ENCODE assay signal across 19 cellular contexts in the genomic region with DNA sequence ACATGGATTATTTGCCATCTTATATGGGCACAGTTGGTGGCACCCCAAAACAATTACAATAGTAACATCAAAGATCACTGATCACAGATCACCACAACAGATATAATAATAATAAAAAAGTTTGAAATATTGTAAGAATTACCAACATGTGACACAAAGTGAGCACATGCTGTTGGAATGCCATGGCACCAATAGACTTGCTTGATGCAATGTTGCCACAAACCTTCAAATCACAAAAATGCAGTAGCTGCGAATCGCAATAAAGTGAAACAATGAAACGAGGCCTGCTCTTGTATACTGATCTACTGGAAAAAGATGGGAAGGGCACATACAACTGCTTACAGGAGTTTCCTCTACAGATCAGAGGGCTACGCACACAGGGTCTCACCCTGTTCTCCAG.
DNase-seq lines count a peak whose midpoint lies in the region; ATAC-seq and TF ChIP-seq lines count a peak whose summit lies in the region.
"Had no signal": no experiment of that assay in that cellular context is flagged by ENCODE, and none has a peak within 500 bp of the region (broad histone marks: within the 10 kb centered on the region; RNA-seq: fewer than 3 reads in every experiment).

No MANE protein-coding gene starts in this region.

- H3K4me3 ChIP-seq in AG09309 (ENCODE audit: control insufficient read depth, low read depth, low read length), result no peak overlapping the region
- H3K4me3 ChIP-seq in cardiac fibroblast (replicated peaks in 1 of 2; ENCODE audit: low read depth in 2 of 2, low read length in 2 of 2), result no peak overlapping the region
- no peak overlapping the region for H3K4me3 ChIP-seq in foreskin fibroblast (ENCODE audit: low read depth in 1 of 2, low read length in 2 of 2)

- TF ChIP-seq CTCF in AG09309 (IDR thresholded peaks at IDR 0.05; ENCODE audit: control insufficient read depth, insufficient read depth, low read depth, low read length, missing control alignments), result no peak
- no peak for TF ChIP-seq CTCF in cardiac fibroblast (IDR thresholded peaks at IDR 0.05; ENCODE audit: low read depth, low read length)
- TF ChIP-seq CTCF in foreskin fibroblast (IDR thresholded peaks at IDR 0.05; ENCODE audit: low read depth, low read length), result no peak

- no peak for ATAC-seq in HG03469 (IDR thresholded peaks at IDR 0.05; ENCODE audit: unreplicated experiment)
- no peak for ATAC-seq in HG02642 (IDR thresholded peaks at IDR 0.05; ENCODE audit: poor library complexity, unreplicated experiment)

- DNase-seq in AG09309 (ENCODE audit: low read depth) (peak; percentile 3), HS-27A (ENCODE audit: low read depth) (peak; percentile 29), cardiac fibroblast (ENCODE audit: low read depth in 2 of 2) (peak; percentile 5 to 45), foreskin fibroblast (peak; percentile 13 to 51), NCI-H1694 treated with DMSO at 0.1 percent for 48 hours (lab: John Stamatoyannopoulos, UW) (no peak), COLO829 (ENCODE audit: low spot score) (no peak)
- DNase-seq: BE2C; Caco-2; CD4-positive, CD25-positive, alpha-beta regulatory T cell; NCI-H1105 treated with DMSO at 0.1 percent for 48 hours; NCI-H1694; NCI-H2227 treated with DMSO at 0.1 percent for 48 hours; NCI-H510A treated with DMSO at 0.1 percent for 48 hours; NCI-H774; RPMI8226; SHP77 treated with DMSO at 0.1 percent for 48 hours; SK-N-SH had no signal

Comparison
In these comparisons a context has a peak if more than half of its experiments do, and no peak if none do; other contexts are left out.
1. DNase-seq: peak in AG09309 (single experiment), HS-27A (single experiment), cardiac fibroblast (2 of 2) and foreskin fibroblast (2 of 2); none in NCI-H1694 treated with DMSO at 0.1 percent for 48 hours (single experiment) and COLO829 (single experiment).